13 cellular contexts compared by ENCODE assay signal in the genomic region with DNA sequence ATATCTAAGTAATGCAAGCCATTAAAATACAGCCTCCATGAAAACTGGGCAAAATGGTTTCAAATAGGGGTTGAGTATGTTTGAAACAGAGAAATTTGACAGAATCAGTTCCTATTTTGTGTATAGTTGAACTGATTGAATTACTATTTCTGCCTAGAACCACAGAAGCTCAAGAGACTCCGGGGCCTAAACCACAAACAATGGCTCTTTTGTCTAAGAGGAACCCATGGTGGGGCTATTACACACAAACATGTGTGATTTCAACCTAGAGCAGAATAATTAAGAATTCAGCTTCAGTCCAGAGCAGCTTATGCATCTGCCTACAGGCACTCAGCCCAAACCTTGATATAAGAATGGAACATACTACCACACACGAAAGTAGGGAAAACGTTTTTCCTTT.
DNase-seq lines count a peak whose midpoint lies in the region; ATAC-seq and TF ChIP-seq lines count a peak whose summit lies in the region.
"Had no signal": no experiment of that assay in that cellular context is flagged by ENCODE, and none has a peak within 500 bp of the region (broad histone marks: within the 10 kb centered on the region; RNA-seq: fewer than 3 reads in every experiment).

No MANE protein-coding gene starts in this region.

- no peaks in the 10 kb centered on the region for H3K9me3 Mint-ChIP-seq in mesothelial cell of epicardium
- H3K9me3 Mint-ChIP-seq: activated T-cell treated with anti-CD3 and anti-CD28 coated beads, Interleukin-2, amount 50 U/mL, for 4 hours; CD8-positive, alpha-beta T cell had no signal

- H3K4me1 Mint-ChIP-seq in mesothelial cell of epicardium: peaks cover 28% of the 10 kb centered on the region

- no peaks in the 10 kb centered on the region for H3K27me3 Mint-ChIP-seq in mesothelial cell of epicardium (ENCODE audit: low read depth)
- H3K27me3 Mint-ChIP-seq: natural killer cell treated with Interleukin-12 subunit alpha and Interleukin-12 subunit beta and Interleukin-15 and Interleukin-18, amount 100 ng/mL, for 72 hours had no signal

- H3K27ac Mint-ChIP-seq in mesothelial cell of epicardium: no peak overlapping the region
- H3K27ac Mint-ChIP-seq: CD8-positive, alpha-beta T cell; natural killer cell treated with Interleukin-12 subunit alpha and Interleukin-12 subunit beta and Interleukin-15 and Interleukin-18, amount 100 ng/mL, for 72 hours had no signal

- TF ChIP-seq CTCF in mesothelial cell of epicardium (IDR thresholded peaks at IDR 0.05; ENCODE audit: unreplicated experiment): no peak

- H3K4me3 Mint-ChIP-seq in mesothelial cell of epicardium: no peak overlapping the region
- H3K4me3 Mint-ChIP-seq: activated T-cell treated with anti-CD3 and anti-CD28 coated beads, Interleukin-2, amount 50 U/mL, for 4 hours; CD8-positive, alpha-beta T cell; natural killer cell treated with Interleukin-12 subunit alpha and Interleukin-12 subunit beta and Interleukin-15 and Interleukin-18, amount 100 ng/mL, for 72 hours had no signal

- DNase-seq in MV-4-11 (lab: John Stamatoyannopoulos, UW) (peak; percentile 70), inferior parietal cortex (ENCODE audit: extremely low spot score) (peak; percentile 44), mesothelial cell of epicardium (ENCODE audit: low spot score in 2 of 2, unreplicated experiment in 2 of 2) (no peak), NCI-H2171 treated with DMSO at 0.1 percent for 48 hours (lab: John Stamatoyannopoulos, UW) (no peak), NCI-H2081 treated with DMSO at 0.1 percent for 48 hours (lab: John Stamatoyannopoulos, UW) (no peak)
- DNase-seq: activated CD4-positive, CD25-positive, alpha-beta regulatory T cell; activated T-cell treated with anti-CD3 and anti-CD28 coated beads, Interleukin-2, amount 50 U/mL, for 4 hours; CD8-positive, alpha-beta T cell; SK-N-SH had no signal

- ATAC-seq in GM18858 (IDR thresholded peaks at IDR 0.05; ENCODE audit: unreplicated experiment): peak; percentile 82
- peak; percentile 40 for ATAC-seq in HG02623 (IDR thresholded peaks at IDR 0.05; ENCODE audit: unreplicated experiment)
- ATAC-seq in HG03460 (IDR thresholded peaks at IDR 0.05; ENCODE audit: unreplicated experiment): no peak
- ATAC-seq: activated T-cell treated with anti-CD3 and anti-CD28 coated beads, Interleukin-2, amount 50 U/mL, for 4 hours; CD8-positive, alpha-beta T cell; natural killer cell treated with Interleukin-12 subunit alpha and Interleukin-12 subunit beta and Interleukin-15 and Interleukin-18, amount 100 ng/mL, for 72 hours had no signal

- no peaks in the 10 kb centered on the region for H3K36me3 Mint-ChIP-seq in mesothelial cell of epicardium
- H3K36me3 Mint-ChIP-seq: CD8-positive, alpha-beta T cell; natural killer cell treated with Interleukin-12 subunit alpha and Interleukin-12 subunit beta and Interleukin-15 and Interleukin-18, amount 100 ng/mL, for 72 hours had no signal

Comparison
In these comparisons a context has a peak if more than half of its experiments do, and no peak if none do; other contexts are left out.
1. DNase-seq: peak in MV-4-11 (single experiment) and inferior parietal cortex (single experiment); none in mesothelial cell of epicardium (0 of 2), NCI-H2171 treated with DMSO at 0.1 percent for 48 hours (single experiment) and NCI-H2081 treated with DMSO at 0.1 percent for 48 hours (single experiment).